1 cellular context compared by ENCODE assay signal in the genomic region with DNA sequence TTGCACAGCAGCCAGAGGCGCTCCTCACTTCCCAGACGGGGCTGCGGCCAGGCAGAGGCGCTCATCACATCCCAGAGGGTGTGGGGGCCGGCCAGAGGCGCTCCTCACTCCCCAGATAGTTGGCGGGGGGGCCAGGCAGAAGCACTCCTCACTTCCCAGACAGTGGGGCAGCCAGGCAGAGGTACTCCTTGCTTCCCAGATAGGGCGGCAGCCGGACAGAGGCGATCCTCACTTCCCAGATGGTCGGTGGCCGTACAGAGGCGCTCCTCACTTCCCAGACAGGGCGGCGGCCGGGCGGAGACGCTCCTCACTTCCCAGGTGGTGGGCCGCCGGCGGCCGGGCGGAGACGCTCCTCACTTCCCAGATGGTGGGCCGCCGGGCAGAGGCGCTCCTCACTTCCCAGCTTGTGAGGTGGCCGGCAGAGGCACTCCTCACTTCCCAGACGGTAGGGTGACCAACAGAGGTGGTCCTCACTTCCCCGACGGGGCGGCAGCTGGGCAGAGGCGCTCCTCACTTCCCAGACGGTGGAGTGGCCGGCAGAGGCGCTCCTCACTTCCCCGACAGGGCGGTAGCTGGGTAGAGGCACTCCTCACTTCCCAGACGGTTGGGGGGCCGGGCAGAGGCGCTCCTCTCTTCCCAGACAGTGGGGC.
TF ChIP-seq lines count a peak whose summit lies in the region.

No MANE protein-coding gene starts in this region.

TF ChIP-seq in GM23338, 12 proteins besides CTCF, POLR2A, EP300 and RAD21 (continued from another document):
- no peak for TF ChIP-seq CREB1 (CRISPR knock-in tag; IDR thresholded peaks at IDR 0.05; ENCODE audit: low read depth)
- TF ChIP-seq REST (IDR thresholded peaks at IDR 0.05; ENCODE audit: unreplicated experiment), result no peak
- TF ChIP-seq, protein P1, sequence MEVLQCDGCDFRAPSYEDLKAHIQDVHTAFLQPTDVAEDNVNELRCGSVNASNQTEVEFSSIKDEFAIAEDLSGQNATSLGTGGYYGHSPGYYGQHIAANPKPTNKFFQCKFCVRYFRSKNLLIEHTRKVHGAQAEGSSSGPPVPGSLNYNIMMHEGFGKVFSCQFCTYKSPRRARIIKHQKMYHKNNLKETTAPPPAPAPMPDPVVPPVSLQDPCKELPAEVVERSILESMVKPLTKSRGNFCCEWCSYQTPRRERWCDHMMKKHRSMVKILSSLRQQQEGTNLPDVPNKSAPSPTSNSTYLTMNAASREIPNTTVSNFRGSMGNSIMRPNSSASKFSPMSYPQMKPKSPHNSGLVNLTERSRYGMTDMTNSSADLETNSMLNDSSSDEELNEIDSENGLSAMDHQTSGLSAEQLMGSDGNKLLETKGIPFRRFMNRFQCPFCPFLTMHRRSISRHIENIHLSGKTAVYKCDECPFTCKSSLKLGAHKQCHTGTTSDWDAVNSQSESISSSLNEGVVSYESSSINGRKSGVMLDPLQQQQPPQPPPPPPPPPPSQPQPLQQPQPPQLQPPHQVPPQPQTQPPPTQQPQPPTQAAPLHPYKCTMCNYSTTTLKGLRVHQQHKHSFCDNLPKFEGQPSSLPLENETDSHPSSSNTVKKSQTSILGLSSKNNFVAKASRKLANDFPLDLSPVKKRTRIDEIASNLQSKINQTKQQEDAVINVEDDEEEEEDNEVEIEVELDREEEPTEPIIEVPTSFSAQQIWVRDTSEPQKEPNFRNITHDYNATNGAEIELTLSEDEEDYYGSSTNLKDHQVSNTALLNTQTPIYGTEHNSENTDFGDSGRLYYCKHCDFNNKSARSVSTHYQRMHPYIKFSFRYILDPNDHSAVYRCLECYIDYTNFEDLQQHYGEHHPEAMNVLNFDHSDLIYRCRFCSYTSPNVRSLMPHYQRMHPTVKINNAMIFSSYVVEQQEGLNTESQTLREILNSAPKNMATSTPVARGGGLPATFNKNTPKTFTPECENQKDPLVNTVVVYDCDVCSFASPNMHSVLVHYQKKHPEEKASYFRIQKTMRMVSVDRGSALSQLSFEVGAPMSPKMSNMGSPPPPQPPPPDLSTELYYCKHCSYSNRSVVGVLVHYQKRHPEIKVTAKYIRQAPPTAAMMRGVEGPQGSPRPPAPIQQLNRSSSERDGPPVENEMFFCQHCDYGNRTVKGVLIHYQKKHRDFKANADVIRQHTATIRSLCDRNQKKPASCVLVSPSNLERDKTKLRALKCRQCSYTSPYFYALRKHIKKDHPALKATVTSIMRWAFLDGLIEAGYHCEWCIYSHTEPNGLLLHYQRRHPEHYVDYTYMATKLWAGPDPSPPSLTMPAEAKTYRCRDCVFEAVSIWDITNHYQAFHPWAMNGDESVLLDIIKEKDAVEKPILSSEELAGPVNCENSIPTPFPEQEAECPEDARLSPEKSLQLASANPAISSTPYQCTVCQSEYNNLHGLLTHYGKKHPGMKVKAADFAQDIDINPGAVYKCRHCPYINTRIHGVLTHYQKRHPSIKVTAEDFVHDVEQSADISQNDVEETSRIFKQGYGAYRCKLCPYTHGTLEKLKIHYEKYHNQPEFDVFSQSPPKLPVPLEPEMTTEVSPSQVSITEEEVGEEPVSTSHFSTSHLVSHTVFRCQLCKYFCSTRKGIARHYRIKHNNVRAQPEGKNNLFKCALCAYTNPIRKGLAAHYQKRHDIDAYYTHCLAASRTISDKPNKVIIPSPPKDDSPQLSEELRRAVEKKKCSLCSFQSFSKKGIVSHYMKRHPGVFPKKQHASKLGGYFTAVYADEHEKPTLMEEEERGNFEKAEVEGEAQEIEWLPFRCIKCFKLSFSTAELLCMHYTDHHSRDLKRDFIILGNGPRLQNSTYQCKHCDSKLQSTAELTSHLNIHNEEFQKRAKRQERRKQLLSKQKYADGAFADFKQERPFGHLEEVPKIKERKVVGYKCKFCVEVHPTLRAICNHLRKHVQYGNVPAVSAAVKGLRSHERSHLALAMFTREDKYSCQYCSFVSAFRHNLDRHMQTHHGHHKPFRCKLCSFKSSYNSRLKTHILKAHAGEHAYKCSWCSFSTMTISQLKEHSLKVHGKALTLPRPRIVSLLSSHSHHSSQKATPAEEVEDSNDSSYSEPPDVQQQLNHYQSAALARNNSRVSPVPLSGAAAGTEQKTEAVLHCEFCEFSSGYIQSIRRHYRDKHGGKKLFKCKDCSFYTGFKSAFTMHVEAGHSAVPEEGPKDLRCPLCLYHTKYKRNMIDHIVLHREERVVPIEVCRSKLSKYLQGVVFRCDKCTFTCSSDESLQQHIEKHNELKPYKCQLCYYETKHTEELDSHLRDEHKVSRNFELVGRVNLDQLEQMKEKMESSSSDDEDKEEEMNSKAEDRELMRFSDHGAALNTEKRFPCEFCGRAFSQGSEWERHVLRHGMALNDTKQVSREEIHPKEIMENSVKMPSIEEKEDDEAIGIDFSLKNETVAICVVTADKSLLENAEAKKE (CRISPR knock-in tag; IDR thresholded peaks at IDR 0.05), result no peak
- TF ChIP-seq JUNB (IDR thresholded peaks at IDR 0.05; ENCODE audit: unreplicated experiment), result no peak
- TF ChIP-seq EZH2 (IDR thresholded peaks at IDR 0.05; ENCODE audit: low read depth, unreplicated experiment), result no peak
- no peak for TF ChIP-seq POLR2AphosphoS5 (IDR thresholded peaks at IDR 0.05; ENCODE audit: low read depth)
- TF ChIP-seq EZH2phosphoT487 (IDR thresholded peaks at IDR 0.05; ENCODE audit: unreplicated experiment), result no peak
- TF ChIP-seq NANOG (IDR thresholded peaks at IDR 0.05; ENCODE audit: borderline replicate concordance), result no peak
- no peak for TF ChIP-seq ZNF331 (CRISPR knock-in tag; IDR thresholded peaks at IDR 0.05; ENCODE audit: low read depth)
- TF ChIP-seq STAT1 (IDR thresholded peaks at IDR 0.05; ENCODE audit: unreplicated experiment), result no peak
